Comparison of ENCODE assay signal across 19 cellular contexts in the genomic region with DNA sequence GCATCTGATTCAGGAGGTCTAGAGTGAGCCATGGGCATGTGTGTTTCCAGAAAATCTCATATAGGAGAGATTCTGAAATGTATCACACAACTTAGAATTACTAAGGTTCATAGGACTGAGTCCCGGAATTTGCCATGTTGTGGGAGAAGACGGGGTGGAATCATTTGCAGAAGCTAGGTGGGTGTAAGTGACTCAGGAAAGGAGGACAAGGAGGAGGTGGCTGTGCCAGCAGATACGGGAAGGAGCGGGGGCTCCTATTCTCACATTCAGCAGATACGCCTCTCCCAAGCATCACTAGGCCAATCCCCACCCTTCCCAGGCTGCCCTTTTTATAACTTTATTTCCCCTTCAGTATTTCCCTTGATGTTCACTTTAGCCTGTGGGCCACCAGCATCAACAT.
A peak's percentile ranks its signal among the peaks of the same experiment; 100 is the strongest.
DNase-seq lines count a peak whose midpoint lies in the region; ATAC-seq, FAIRE-seq and TF ChIP-seq lines count a peak whose summit lies in the region.
"Had no signal": no experiment of that assay in that cellular context is flagged by ENCODE, and none has a peak within 500 bp of the region (broad histone marks: within the 10 kb centered on the region; RNA-seq: fewer than 3 reads in every experiment).

No MANE protein-coding gene starts in this region.

- BruUV-seq in GM12878 (replicated peaks; lab: Mats Ljungman, UMichigan) = no TSS peak

- no peak overlapping the region for H3K4me3 Mint-ChIP-seq in activated T-cell treated with anti-CD3 and anti-CD28 coated beads, Interleukin-2, amount 50 U/mL, for 24 hours
- H3K4me3 Mint-ChIP-seq in naive thymus-derived CD4-positive, alpha-beta T cell = no peak overlapping the region
- H3K4me3 Mint-ChIP-seq: effector memory CD8-positive, alpha-beta T cell; naive thymus-derived CD8-positive, alpha-beta T cell; stimulated activated memory B cell treated with anti-CD40 and anti-IgM and Interleukin-4, amounts not matched to agents 10 μg/mL and 1 μg/mL and 100 μg/mL, for 72 hours had no signal

- 22% methylated on average over 5 of the region's 5 CpGs for WGBS in GM12878 (ENCODE audit: insufficient coverage, insufficient replicate concordance, low lambda C conversion rate, missing lambda C conversion rate)

- H3K27ac Mint-ChIP-seq in activated T-cell treated with anti-CD3 and anti-CD28 coated beads, Interleukin-2, amount 50 U/mL, for 24 hours = peak overlapping the region; percentile 60
- H3K27ac Mint-ChIP-seq in naive thymus-derived CD4-positive, alpha-beta T cell = no peak overlapping the region
- H3K27ac Mint-ChIP-seq: effector memory CD8-positive, alpha-beta T cell; naive thymus-derived CD8-positive, alpha-beta T cell; stimulated activated memory B cell treated with anti-CD40 and anti-IgM and Interleukin-4, amounts not matched to agents 10 μg/mL and 1 μg/mL and 100 μg/mL, for 72 hours had no signal

- no peak for FAIRE-seq in GM12878 (lab: Jason Lieb, UNC)

- TF ChIP-seq RAD21 in GM12878 (IDR thresholded peaks at IDR 0.05; ENCODE audit: insufficient read depth, low read depth, low read length) = no peak

- TF ChIP-seq CTCF in GM12878 (IDR thresholded peaks at IDR 0.05 in 2 of 3, conservative IDR thresholded peaks at IDR 0.05 in 1 of 3; ENCODE audit: control insufficient read depth in 2 of 3, extremely low read depth in 1 of 3, insufficient read depth in 1 of 3, low read depth in 3 of 3, low read length in 3 of 3) = no peak

- CTCF ChIA-PET in GM12878 (lab: Yijun Ruan, JAX) = interaction anchor here (0.6 to 2.8 kb wide), 12 partner anchors 21 to 835 kb away, joined by 3 to 10 read pairs (median 4); no protein-coding TSS in a partner anchor
- CTCF ChIA-PET in naive thymus-derived CD4-positive, alpha-beta T cell (lab: Charles Lee) = interaction anchor here (0.6 to 1.2 kb wide), 9 partner anchors 17 to 343 kb away, joined by 3 to 4 read pairs (median 3); a partner anchor contains a TSS

- H3K27me3 ChIP-seq in GM12878 (replicated peaks in 1 of 2; ENCODE audit: control insufficient read depth in 2 of 2, insufficient read depth in 2 of 2, low read length in 1 of 2) = peaks cover 0 to 2% of the 10 kb centered on the region in 2 experiments; a peak in 1 of 4 replicates
- H3K27me3 ChIP-seq in naive thymus-derived CD4-positive, alpha-beta T cell (ENCODE audit: control insufficient read depth in 2 of 2, insufficient read depth in 2 of 2, low read length in 2 of 2) = no peaks in the 10 kb centered on the region
- H3K27me3 ChIP-seq: ascending aorta had no signal

- in situ Hi-C loops in GM12878 (cut with MboI) = no loop called here

- intact Hi-C loops in GM12878 (cut with micrococcal nuclease; ENCODE audit: unreplicated experiment) = loop anchor here (1.0 to 10.0 kb wide), 3 partner anchors 154 to 833 kb away; no protein-coding TSS in a partner anchor
- intact Hi-C loops in naive thymus-derived CD4-positive, alpha-beta T cell (cut with micrococcal nuclease) = loop anchor here (1.0 to 5.0 kb wide), 5 partner anchors 154 to 835 kb away; no protein-coding TSS in a partner anchor

- H3K4me1 ChIP-seq in GM12878 (ENCODE audit: control insufficient read depth, insufficient read depth, low read length) = no peaks in the 10 kb centered on the region
- H3K4me1 ChIP-seq in naive thymus-derived CD4-positive, alpha-beta T cell (ENCODE audit: control insufficient read depth in 2 of 2, insufficient read depth in 2 of 2, low read length in 2 of 2) = no peaks in the 10 kb centered on the region
- H3K4me1 ChIP-seq: ascending aorta, suprapubic skin, upper lobe of right lung had no signal

- no peak overlapping the region for H2AFZ ChIP-seq in GM12878 (ENCODE audit: control insufficient read depth, low read depth, low read length)

- H4K20me1 ChIP-seq in GM12878 (ENCODE audit: control insufficient read depth, insufficient read depth) = no peaks in the 10 kb centered on the region

- no peak overlapping the region for H3K27ac ChIP-seq in GM12878 (ENCODE audit: control insufficient read depth, insufficient read depth)
- no peak overlapping the region for H3K27ac ChIP-seq in naive thymus-derived CD4-positive, alpha-beta T cell (ENCODE audit: low read depth, low read length)
- H3K27ac ChIP-seq: ascending aorta, left ventricle myocardium inferior, suprapubic skin, upper lobe of right lung had no signal

- H3K36me3 Mint-ChIP-seq in activated T-cell treated with anti-CD3 and anti-CD28 coated beads, Interleukin-2, amount 50 U/mL, for 24 hours (ENCODE audit: low read depth) = no peaks in the 10 kb centered on the region
- H3K36me3 Mint-ChIP-seq in naive thymus-derived CD4-positive, alpha-beta T cell = no peaks in the 10 kb centered on the region
- H3K36me3 Mint-ChIP-seq: naive thymus-derived CD8-positive, alpha-beta T cell; stimulated activated memory B cell treated with anti-CD40 and anti-IgM and Interleukin-4, amounts not matched to agents 10 μg/mL and 1 μg/mL and 100 μg/mL, for 72 hours had no signal

- SMC1A ChIA-PET in GM12878 (lab: Charles Lee; ENCODE audit: uncharacterized antibody, unreplicated experiment) = interaction anchor here (0.6 kb wide), 1 partner anchor 99 kb away, joined by 3 read pairs; no protein-coding TSS in a partner anchor

- no peaks in the 10 kb centered on the region for H3K36me3 ChIP-seq in GM12878 (ENCODE audit: control insufficient read depth in 2 of 2, insufficient read depth in 2 of 2, low read length in 1 of 2)
- no peaks in the 10 kb centered on the region for H3K36me3 ChIP-seq in naive thymus-derived CD4-positive, alpha-beta T cell (ENCODE audit: control insufficient read depth in 2 of 3, insufficient read depth in 3 of 3, low read length in 3 of 3)
- H3K36me3 ChIP-seq: ascending aorta, left ventricle myocardium inferior, suprapubic skin, upper lobe of right lung had no signal

- H3K79me2 ChIP-seq in GM12878 (ENCODE audit: control insufficient read depth, insufficient read depth, low read length) = no peaks in the 10 kb centered on the region

- H3K9me3 ChIP-seq in GM12878 (replicated peaks; ENCODE audit: control insufficient read depth, insufficient read depth, low read length) = no peaks in the 10 kb centered on the region
- no peaks in the 10 kb centered on the region for H3K9me3 ChIP-seq in naive thymus-derived CD4-positive, alpha-beta T cell (ENCODE audit: control insufficient read depth in 2 of 3, low read length in 3 of 3)
- H3K9me3 ChIP-seq: ascending aorta, left ventricle myocardium inferior, suprapubic skin, upper lobe of right lung had no signal

- peaks cover 3% of the 10 kb centered on the region for H3K27me3 Mint-ChIP-seq in activated T-cell treated with anti-CD3 and anti-CD28 coated beads, Interleukin-2, amount 50 U/mL, for 24 hours
- H3K27me3 Mint-ChIP-seq in naive thymus-derived CD4-positive, alpha-beta T cell = peaks cover 0 to 20% (median 0%) of the 10 kb centered on the region in 5 donors
- H3K27me3 Mint-ChIP-seq: effector memory CD8-positive, alpha-beta T cell; stimulated activated memory B cell treated with anti-CD40 and anti-IgM and Interleukin-4, amounts not matched to agents 10 μg/mL and 1 μg/mL and 100 μg/mL, for 72 hours had no signal

- TF ChIP-seq POLR2A in GM12878 (IDR thresholded peaks at IDR 0.05; ENCODE audit: low read depth, low read length) = no peak

- H3K9ac ChIP-seq in GM12878 (ENCODE audit: control insufficient read depth, insufficient read depth, low read length) = no peak overlapping the region

- TF ChIP-seq EP300 in GM12878 (IDR thresholded peaks at IDR 0.05; ENCODE audit: borderline replicate concordance in 1 of 2, control insufficient read depth in 1 of 2, low read depth in 2 of 2, low read length in 2 of 2) = no peak

- RAD21 ChIA-PET in GM12878 (lab: Charles Lee; ENCODE audit: unreplicated experiment) = interaction anchor here (0.6 to 0.8 kb wide), 3 partner anchors 304 to 831 kb away, joined by 3 to 4 read pairs (median 3); no protein-coding TSS in a partner anchor

- ATAC-seq in GM12878 = peak; percentile 16; the same call in 2 of the 3 replicates
- ATAC-seq in naive thymus-derived CD4-positive, alpha-beta T cell = peak; percentile 16

- H3K4me2 ChIP-seq in GM12878 (ENCODE audit: control insufficient read depth, insufficient read depth) = no peak overlapping the region

- H3K4me3 ChIP-seq in GM12878 = no peak overlapping the region
- no peak overlapping the region for H3K4me3 ChIP-seq in naive thymus-derived CD4-positive, alpha-beta T cell (ENCODE audit: low read length)
- H3K4me3 ChIP-seq: ascending aorta, left ventricle myocardium inferior, skin epidermis, suprapubic skin, upper lobe of right lung had no signal

- peak; percentile 38 for DNase-seq in activated T-cell treated with anti-CD3 and anti-CD28 coated beads, Interleukin-2, amount 50 U/mL, for 24 hours
- no peak for DNase-seq in activated T-cell treated with anti-CD3 and anti-CD28 coated beads, Interleukin-2, amount 50 U/mL, for 1 hour
- DNase-seq in GM12878 (ENCODE audit: low read depth, low spot score) (no peak), NCI-H748 treated with DMSO at 0.1 percent for 48 hours (lab: John Stamatoyannopoulos, UW) (no peak), MV-4-11 (lab: John Stamatoyannopoulos, UW) (no peak), RPMI8226 (no peak)
- DNase-seq in naive thymus-derived CD4-positive, alpha-beta T cell = no peak
- no peak for DNase-seq in activated naive CD4-positive, alpha-beta T cell treated with anti-CD3 and anti-CD28 coated beads, Interleukin-2, amount 50 U/mL, for 16 hours
- DNase-seq: cortex of kidney, NCI-H1105, NCI-H187 treated with DMSO at 0.1 percent for 48 hours had no signal

- H3K9me3 Mint-ChIP-seq in activated T-cell treated with anti-CD3 and anti-CD28 coated beads, Interleukin-2, amount 50 U/mL, for 24 hours = no peaks in the 10 kb centered on the region
- no peaks in the 10 kb centered on the region for H3K9me3 Mint-ChIP-seq in naive thymus-derived CD4-positive, alpha-beta T cell
- H3K9me3 Mint-ChIP-seq: effector memory CD8-positive, alpha-beta T cell; naive thymus-derived CD8-positive, alpha-beta T cell; stimulated activated memory B cell treated with anti-CD40 and anti-IgM and Interleukin-4, amounts not matched to agents 10 μg/mL and 1 μg/mL and 100 μg/mL, for 72 hours had no signal

- POLR2A ChIA-PET in GM12878 (lab: Charles Lee) = no interaction called here
- POLR2A ChIA-PET in naive thymus-derived CD4-positive, alpha-beta T cell (lab: Charles Lee) = no interaction called here

- peaks cover 20% of the 10 kb centered on the region for H3K4me1 Mint-ChIP-seq in activated T-cell treated with anti-CD3 and anti-CD28 coated beads, Interleukin-2, amount 50 U/mL, for 24 hours (ENCODE audit: low read depth)
- H3K4me1 Mint-ChIP-seq in naive thymus-derived CD4-positive, alpha-beta T cell = peaks cover 0 to 2% (median 0%) of the 10 kb centered on the region in 7 donors
- H3K4me1 Mint-ChIP-seq: stimulated activated memory B cell treated with anti-CD40 and anti-IgM and Interleukin-4, amounts not matched to agents 10 μg/mL and 1 μg/mL and 100 μg/mL, for 72 hours had no signal

TF ChIP-seq in GM12878, 131 proteins besides CTCF, POLR2A, EP300 and RAD21:
- no peak for TF ChIP-seq CBX3 (IDR thresholded peaks at IDR 0.05; ENCODE audit: borderline replicate concordance, low read depth)
- no peak for TF ChIP-seq ASH2L (IDR thresholded peaks at IDR 0.05; ENCODE audit: borderline replicate concordance, low read depth)
- no peak for TF ChIP-seq GABPA (IDR thresholded peaks at IDR 0.05; ENCODE audit: low read depth)
- no peak for TF ChIP-seq SMAD1 (IDR thresholded peaks at IDR 0.05; ENCODE audit: low read depth, partially characterized antibody)
- no peak for TF ChIP-seq MXI1 (IDR thresholded peaks at IDR 0.05; ENCODE audit: low read depth, low read length)
